In the genomic region with DNA sequence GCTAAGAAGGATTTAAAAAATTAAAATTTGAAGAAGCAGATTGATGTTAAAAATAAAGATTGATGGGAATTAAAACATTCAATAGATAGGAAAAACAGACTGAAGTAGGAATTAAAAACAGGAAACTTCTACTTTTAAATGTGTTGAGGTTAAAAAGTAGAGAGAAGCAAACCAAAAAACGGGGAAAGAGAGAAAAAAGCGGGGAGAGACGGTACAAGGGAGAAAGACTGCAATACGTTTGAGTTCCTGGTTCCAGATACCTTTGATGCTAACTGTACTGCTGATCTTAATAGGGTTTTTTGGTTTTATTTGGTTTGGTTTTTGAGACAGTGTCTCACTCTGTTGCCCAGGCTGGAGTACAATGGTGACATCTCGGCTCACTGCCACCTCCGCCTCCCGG, we compare ENCODE assay signal across 1 cellular context.
TF ChIP-seq lines count a peak whose summit lies in the region.

No MANE protein-coding gene starts in this region.

TF ChIP-seq in K562, 482 proteins besides CTCF, POLR2A, EP300 and RAD21:
- TF ChIP-seq, protein P1, sequence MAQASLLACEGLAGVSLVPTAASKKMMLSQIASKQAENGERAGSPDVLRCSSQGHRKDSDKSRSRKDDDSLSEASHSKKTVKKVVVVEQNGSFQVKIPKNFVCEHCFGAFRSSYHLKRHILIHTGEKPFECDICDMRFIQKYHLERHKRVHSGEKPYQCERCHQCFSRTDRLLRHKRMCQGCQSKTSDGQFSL (CRISPR knock-in tag; IDR thresholded peaks at IDR 0.05), result no peak
- TF ChIP-seq, protein P1 (tag; IDR thresholded peaks at IDR 0.05), result no peak
- no peak for TF ChIP-seq KLF1 (tag; IDR thresholded peaks at IDR 0.05)
- TF ChIP-seq, protein P2, sequence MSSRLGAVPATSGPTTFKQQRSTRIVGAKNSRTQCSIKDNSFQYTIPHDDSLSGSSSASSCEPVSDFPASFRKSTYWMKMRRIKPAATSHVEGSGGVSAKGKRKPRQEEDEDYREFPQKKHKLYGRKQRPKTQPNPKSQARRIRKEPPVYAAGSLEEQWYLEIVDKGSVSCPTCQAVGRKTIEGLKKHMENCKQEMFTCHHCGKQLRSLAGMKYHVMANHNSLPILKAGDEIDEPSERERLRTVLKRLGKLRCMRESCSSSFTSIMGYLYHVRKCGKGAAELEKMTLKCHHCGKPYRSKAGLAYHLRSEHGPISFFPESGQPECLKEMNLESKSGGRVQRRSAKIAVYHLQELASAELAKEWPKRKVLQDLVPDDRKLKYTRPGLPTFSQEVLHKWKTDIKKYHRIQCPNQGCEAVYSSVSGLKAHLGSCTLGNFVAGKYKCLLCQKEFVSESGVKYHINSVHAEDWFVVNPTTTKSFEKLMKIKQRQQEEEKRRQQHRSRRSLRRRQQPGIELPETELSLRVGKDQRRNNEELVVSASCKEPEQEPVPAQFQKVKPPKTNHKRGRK (tag; IDR thresholded peaks at IDR 0.05), result peak; percentile 61
- TF ChIP-seq, protein P3, sequence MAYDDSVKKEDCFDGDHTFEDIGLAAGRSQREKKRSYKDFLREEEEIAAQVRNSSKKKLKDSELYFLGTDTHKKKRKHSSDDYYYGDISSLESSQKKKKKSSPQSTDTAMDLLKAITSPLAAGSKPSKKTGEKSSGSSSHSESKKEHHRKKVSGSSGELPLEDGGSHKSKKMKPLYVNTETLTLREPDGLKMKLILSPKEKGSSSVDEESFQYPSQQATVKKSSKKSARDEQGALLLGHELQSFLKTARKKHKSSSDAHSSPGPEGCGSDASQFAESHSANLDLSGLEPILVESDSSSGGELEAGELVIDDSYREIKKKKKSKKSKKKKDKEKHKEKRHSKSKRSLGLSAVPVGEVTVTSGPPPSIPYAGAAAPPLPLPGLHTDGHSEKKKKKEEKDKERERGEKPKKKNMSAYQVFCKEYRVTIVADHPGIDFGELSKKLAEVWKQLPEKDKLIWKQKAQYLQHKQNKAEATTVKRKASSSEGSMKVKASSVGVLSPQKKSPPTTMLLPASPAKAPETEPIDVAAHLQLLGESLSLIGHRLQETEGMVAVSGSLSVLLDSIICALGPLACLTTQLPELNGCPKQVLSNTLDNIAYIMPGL (CRISPR knock-in tag; IDR thresholded peaks at IDR 0.05), result no peak
